17 cellular contexts compared by ENCODE assay signal in genomic region chr10:8586504-8586903, GRCh38.
"Had no signal": no experiment of that assay in that cellular context is flagged by ENCODE, and none has a peak within 500 bp of the region (broad histone marks: within the 10 kb centered on the region; RNA-seq: fewer than 3 reads in every experiment).

No MANE protein-coding gene starts in this region.

- DNase-seq: activated naive CD8-positive, alpha-beta T cell treated with anti-CD3 and anti-CD28 coated beads, Interleukin-2, amount 10 ng/mL, durations not matched to agents 7 days and 5 days; aorta; dorsolateral prefrontal cortex; esophagus squamous epithelium; foreskin fibroblast; immature natural killer cell; left colon; mucosa of descending colon; natural killer cell; right lobe of liver; SIG-M5; spleen; stimulated activated naive CD4-positive, alpha-beta T cell; T-helper 17 cell had no signal

- H3K27ac Mint-ChIP-seq: activated naive CD8-positive, alpha-beta T cell treated with anti-CD3 and anti-CD28 coated beads, Interleukin-2, amount 10 ng/mL, durations not matched to agents 7 days and 5 days; immature natural killer cell; natural killer cell; progenitor cell of endocrine pancreas; T-helper 17 cell had no signal

- H3K36me3 Mint-ChIP-seq: activated naive CD8-positive, alpha-beta T cell treated with anti-CD3 and anti-CD28 coated beads, Interleukin-2, amount 10 ng/mL, durations not matched to agents 7 days and 5 days; immature natural killer cell; natural killer cell had no signal

- ATAC-seq: left colon, mucosa of descending colon, natural killer cell, right lobe of liver, T-helper 17 cell had no signal

- H3K4me3 Mint-ChIP-seq: activated naive CD8-positive, alpha-beta T cell treated with anti-CD3 and anti-CD28 coated beads, Interleukin-2, amount 10 ng/mL, durations not matched to agents 7 days and 5 days; immature natural killer cell; natural killer cell; T-helper 17 cell had no signal

- H3K9me3 Mint-ChIP-seq: activated naive CD8-positive, alpha-beta T cell treated with anti-CD3 and anti-CD28 coated beads, Interleukin-2, amount 10 ng/mL, durations not matched to agents 7 days and 5 days; immature natural killer cell; natural killer cell had no signal

- H3K4me1 Mint-ChIP-seq: activated naive CD8-positive, alpha-beta T cell treated with anti-CD3 and anti-CD28 coated beads, Interleukin-2, amount 10 ng/mL, durations not matched to agents 7 days and 5 days; immature natural killer cell; natural killer cell; T-helper 17 cell had no signal

- H3K27ac ChIP-seq: dorsolateral prefrontal cortex, esophagus squamous epithelium, right lobe of liver, spleen, thoracic aorta had no signal

- H3K4me3 ChIP-seq: dorsolateral prefrontal cortex, esophagus squamous epithelium, lung, mucosa of descending colon, right lobe of liver, spleen, thoracic aorta had no signal
